Comparison of ENCODE assay signal across 35 cellular contexts in genomic region chr1:204775546-204775945, GRCh38.
"Had no signal": no experiment of that assay in that cellular context is flagged by ENCODE, and none has a peak within 500 bp of the region (broad histone marks: within the 10 kb centered on the region; RNA-seq: fewer than 3 reads in every experiment).

No MANE protein-coding gene starts in this region.

- H3K4me3 ChIP-seq: MG63 had no signal

- H3K27me3 ChIP-seq: MG63 had no signal

- H3K36me3 ChIP-seq: MG63 had no signal

- DNase-seq: Karpas-422, Kasumi-1, MG63, MM.1S, MV-4-11, NCI-H1048, NCI-H1092, NCI-H1092 treated with DMSO at 0.1 percent for 48 hours, NCI-H1105, NCI-H1105 treated with DMSO at 0.1 percent for 48 hours, NCI-H1417, NCI-H1417 treated with DMSO at 0.1 percent for 48 hours, NCI-H1436, NCI-H1436 treated with DMSO at 0.1 percent for 48 hours, NCI-H146, NCI-H1694, NCI-H1694 treated with DMSO at 0.1 percent for 48 hours, NCI-H187, NCI-H187 treated with DMSO at 0.1 percent for 48 hours, NCI-H1930, NCI-H2029, NCI-H2029 treated with DMSO at 0.1 percent for 48 hours, NCI-H2081, NCI-H2081 treated with DMSO at 0.1 percent for 48 hours, NCI-H2107, NCI-H2171, NCI-H2171 treated with DMSO at 0.1 percent for 48 hours, NCI-H2227 treated with DMSO at 0.1 percent for 48 hours, NCI-H226, NCI-H345, NCI-H446, NCI-H446 treated with DMSO at 0.1 percent for 48 hours, NCI-H510A, NCI-H510A treated with DMSO at 0.1 percent for 48 hours, NCI-H524 had no signal
